In the genomic region with DNA sequence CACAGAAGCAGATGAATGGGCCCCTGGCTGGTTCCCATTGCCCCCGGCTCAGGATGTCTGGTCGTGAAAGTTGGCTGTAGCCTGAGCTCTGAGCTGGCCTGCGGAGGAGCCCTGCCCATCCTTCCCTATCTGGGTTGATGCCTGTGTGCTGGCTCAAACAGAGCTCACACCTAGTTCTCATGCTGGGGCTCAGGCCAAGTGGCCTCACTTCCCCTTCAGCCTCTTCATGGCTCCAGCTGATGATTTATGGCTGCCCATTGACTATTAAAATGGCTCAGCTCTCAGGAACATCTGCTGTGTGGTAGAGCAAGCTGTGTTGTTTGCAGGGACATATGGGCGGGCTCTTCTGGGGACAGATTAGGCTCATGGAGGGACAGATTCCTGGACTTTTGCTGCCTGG, we compare ENCODE assay signal across 10 cellular contexts.
A peak's percentile ranks its signal among the peaks of the same experiment; 100 is the strongest.
DNase-seq lines count a peak whose midpoint lies in the region; TF ChIP-seq lines count a peak whose summit lies in the region.
"Had no signal": no experiment of that assay in that cellular context is flagged by ENCODE, and none has a peak within 500 bp of the region (broad histone marks: within the 10 kb centered on the region; RNA-seq: fewer than 3 reads in every experiment).

No MANE protein-coding gene starts in this region.

- intact Hi-C loops in stomach (cut with DNase I; ENCODE audit: low total_unique reads), result no loop called here

- H3K9me3 ChIP-seq in HEK293 (ENCODE audit: control insufficient read depth, insufficient read depth, low read depth, low read length), result no peaks in the 10 kb centered on the region
- H3K9me3 ChIP-seq in stomach, result no peaks in the 10 kb centered on the region

- 20 to 57% (median 21%) methylated on average over 2 to 4 of the region's 4 CpGs for WGBS in stomach, 5 donors

- no peak overlapping the region for H3K4me3 Mint-ChIP-seq in glutamatergic neuron (ENCODE audit: unreplicated experiment)
- H3K4me3 Mint-ChIP-seq: brain had no signal

- no peaks in the 10 kb centered on the region for H3K27me3 ChIP-seq in stomach

- no peak for TF ChIP-seq EP300 in stomach (IDR thresholded peaks at IDR 0.05)

- H3K9me3 Mint-ChIP-seq in glutamatergic neuron (ENCODE audit: unreplicated experiment), result peaks cover 10% of the 10 kb centered on the region

- H3K36me3 ChIP-seq in HEK293 (ENCODE audit: control insufficient read depth in 2 of 2, insufficient read depth in 1 of 2, low read length in 2 of 2) (no peaks in the 10 kb centered on the region), stomach (no peaks in the 10 kb centered on the region)

- DNase-seq in NCI-H82 treated with DMSO at 0.1 percent for 48 hours (lab: John Stamatoyannopoulos, UW; ENCODE audit: unreplicated experiment) (peak; percentile 89), glutamatergic neuron (no peak), stomach (peak; percentile 69), HuH-7.5 (ENCODE audit: low spot score) (no peak)
- no peak for DNase-seq in activated CD4-positive, CD25-positive, alpha-beta regulatory T cell treated with anti-CD3 and anti-CD28 coated beads, Interleukin-2, amount 50 U/mL, for 72 hours
- no peak for DNase-seq in activated CD4-positive, alpha-beta T cell treated with anti-CD3 and anti-CD28 coated beads, Interleukin-2, amount 50 U/mL, for 1 hour
- DNase-seq: activated T-cell treated with anti-CD3 and anti-CD28 coated beads, Interleukin-2, amount 50 U/mL, for 1 hour; DMS53 had no signal

- TF ChIP-seq POLR2A in stomach (IDR thresholded peaks at IDR 0.05), result no peak

- peaks cover 7% of the 10 kb centered on the region for H3K4me1 Mint-ChIP-seq in glutamatergic neuron (ENCODE audit: low read depth, unreplicated experiment)

- CTCF ChIA-PET in HEK293 (lab: Yijun Ruan, JAX), result no interaction called here

- H3K36me3 Mint-ChIP-seq in glutamatergic neuron (ENCODE audit: unreplicated experiment), result peaks cover 9% of the 10 kb centered on the region

- no peak overlapping the region for H3K4me3 ChIP-seq in HEK293 (ENCODE audit: low read depth, low read length)
- no peak overlapping the region for H3K4me3 ChIP-seq in stomach

- H3K27ac ChIP-seq in HEK293 (ENCODE audit: extremely low read depth, low read depth, low read length), result no peak overlapping the region
- peak overlapping the region; percentile 14 to 82 (median 58) for H3K27ac ChIP-seq in stomach

- POLR2A ChIA-PET in HEK293 (lab: Yijun Ruan, JAX), result no interaction called here

- TF ChIP-seq CTCF in HEK293 (tag by site-specific recombination; IDR thresholded peaks at IDR 0.05) (no peak), glutamatergic neuron (IDR thresholded peaks at IDR 0.05; ENCODE audit: partially characterized antibody, unreplicated experiment) (no peak), stomach (IDR thresholded peaks at IDR 0.05) (no peak)

- peaks cover 4% of the 10 kb centered on the region for H3K27me3 Mint-ChIP-seq in glutamatergic neuron (ENCODE audit: unreplicated experiment)

- no peaks in the 10 kb centered on the region for H3K4me1 ChIP-seq in HEK293 (ENCODE audit: control insufficient read depth, insufficient read depth, low read length)
- peaks cover 3 to 31% (median 16%) of the 10 kb centered on the region in 4 donors for H3K4me1 ChIP-seq in stomach

- peak overlapping the region; percentile 62 for H3K27ac Mint-ChIP-seq in glutamatergic neuron (ENCODE audit: unreplicated experiment)

TF ChIP-seq in HEK293, 187 proteins besides CTCF, POLR2A, EP300 and RAD21:
- TF ChIP-seq ZIC2 (tag by site-specific recombination; IDR thresholded peaks at IDR 0.05), result peak; percentile 79
- TF ChIP-seq ZNF132 (tag by site-specific recombination; IDR thresholded peaks at IDR 0.05; ENCODE audit: borderline replicate concordance), result no peak
- TF ChIP-seq ZNF768 (tag by site-specific recombination; IDR thresholded peaks at IDR 0.05), result no peak
- no peak for TF ChIP-seq ZNF311 (tag by site-specific recombination; IDR thresholded peaks at IDR 0.05; ENCODE audit: borderline replicate concordance)
- TF ChIP-seq ZNF148 (tag by site-specific recombination; IDR thresholded peaks at IDR 0.05; ENCODE audit: borderline replicate concordance), result no peak

Comparison
In these comparisons a context has a peak if more than half of its experiments do, and no peak if none do; other contexts are left out.
1. DNase-seq: peak in NCI-H82 treated with DMSO at 0.1 percent for 48 hours (single experiment) and stomach (single experiment); none in glutamatergic neuron (single experiment), activated CD4-positive, CD25-positive, alpha-beta regulatory T cell treated with anti-CD3 and anti-CD28 coated beads, Interleukin-2, amount 50 U/mL, for 72 hours (single experiment), HuH-7.5 (single experiment) and activated CD4-positive, alpha-beta T cell treated with anti-CD3 and anti-CD28 coated beads, Interleukin-2, amount 50 U/mL, for 1 hour (single experiment).